Comparison of ENCODE assay signal across 18 cellular contexts in genomic region chrX:10395179-10395578, GRCh38.
DNase-seq lines count a peak whose midpoint lies in the region; ATAC-seq, FAIRE-seq and TF ChIP-seq lines count a peak whose summit lies in the region.
"Had no signal": no experiment of that assay in that cellular context is flagged by ENCODE, and none has a peak within 500 bp of the region (broad histone marks: within the 10 kb centered on the region; RNA-seq: fewer than 3 reads in every experiment).

No MANE protein-coding gene starts in this region.

- no peaks in the 10 kb centered on the region for H3K36me3 ChIP-seq in H1 (ENCODE audit: control insufficient read depth in 2 of 4, insufficient read depth in 4 of 4, low read length in 3 of 4)
- H3K36me3 ChIP-seq in tibial artery, result no peaks in the 10 kb centered on the region
- no peaks in the 10 kb centered on the region for H3K36me3 ChIP-seq in gastroesophageal sphincter
- H3K36me3 ChIP-seq: SJSA1 had no signal

- no peak overlapping the region for H2AK5ac ChIP-seq in H1 (ENCODE audit: low read depth, low read length)

- H3K4me3 ChIP-seq in H1 (ENCODE audit: extremely low read depth in 1 of 4, insufficient read depth in 2 of 4, low read depth in 3 of 4, low read length in 4 of 4) (no peak overlapping the region), tibial artery (no peak overlapping the region), gastroesophageal sphincter (no peak overlapping the region)
- H3K4me3 ChIP-seq: GM23338, SJSA1 had no signal

- H2AFZ ChIP-seq in H1 (ENCODE audit: low read length), result no peak overlapping the region
- H2AFZ ChIP-seq: GM23338 had no signal

- TF ChIP-seq POLR2A in H1 (IDR thresholded peaks at IDR 0.05; ENCODE audit: control extremely low read depth in 1 of 2, low read depth in 2 of 2, low read length in 2 of 2), result no peak
- TF ChIP-seq POLR2A in gastroesophageal sphincter (IDR thresholded peaks at IDR 0.05), result no peak

- no peak overlapping the region for H3K23ac ChIP-seq in H1 (ENCODE audit: insufficient read length)

- intact Hi-C loops in tibial artery (cut with DNase I; ENCODE audit: low total_unique reads), result no loop called here

- H3K4ac ChIP-seq in H1 (replicated peaks; ENCODE audit: insufficient read length, low read depth, low read length), result no peak overlapping the region

- 91% methylated on average over 3 of the region's 3 CpGs; no CpG with 5 or more reads in 1 of the 2 experiments for WGBS in H1 (ENCODE audit: extremely low coverage in 1 of 2, insufficient coverage in 1 of 2, insufficient read length in 1 of 2, insufficient replicate concordance in 2 of 2, low coverage in 1 of 2, low lambda C conversion rate in 2 of 2, missing lambda C conversion rate in 1 of 2), 2 experiments
- 50 to 61% methylated on average over 2 to 3 of the region's 3 CpGs for WGBS in gastroesophageal sphincter (ENCODE audit: low coverage in 1 of 2), 2 donors

- no peaks in the 10 kb centered on the region for H3K79me2 ChIP-seq in H1 (ENCODE audit: control insufficient read depth in 1 of 2, insufficient read depth in 2 of 2, low read length in 2 of 2)

- no peak overlapping the region for H2BK15ac ChIP-seq in H1 (ENCODE audit: low read length)

- H3K79me1 ChIP-seq in H1 (ENCODE audit: low read depth, low read length), result no peaks in the 10 kb centered on the region

- no peak overlapping the region for H3K4me2 ChIP-seq in H1 (ENCODE audit: insufficient read depth in 1 of 2, low read depth in 2 of 2, low read length in 2 of 2)
- H3K4me2 ChIP-seq: GM23338 had no signal

- H2BK120ac ChIP-seq in H1 (replicated peaks; ENCODE audit: low read depth, low read length), result no peak overlapping the region

- H3K14ac ChIP-seq in H1 (ENCODE audit: insufficient read length), result no peak overlapping the region

- H4K5ac ChIP-seq in H1 (ENCODE audit: insufficient read length, low read depth, low read length), result no peak overlapping the region

- H4K91ac ChIP-seq in H1 (replicated peaks; ENCODE audit: insufficient read length, low read length), result no peak overlapping the region

- H3K9me3 ChIP-seq in H1 (ENCODE audit: insufficient read depth in 2 of 2, low read depth in 1 of 2, low read length in 1 of 2), result no peaks in the 10 kb centered on the region
- no peaks in the 10 kb centered on the region for H3K9me3 ChIP-seq in tibial artery
- no peaks in the 10 kb centered on the region for H3K9me3 ChIP-seq in gastroesophageal sphincter
- H3K9me3 ChIP-seq: Caco-2, SJSA1 had no signal

- no peak overlapping the region for H3K9ac ChIP-seq in H1 (replicated peaks in 1 of 4; ENCODE audit: extremely low read depth in 1 of 4, low read depth in 3 of 4, low read length in 3 of 4)

- POLR2A ChIA-PET in H1 (lab: Charles Lee; ENCODE audit: partially characterized antibody), result no interaction called here

- no peak overlapping the region for H2BK20ac ChIP-seq in H1 (ENCODE audit: low read length)

- no peak overlapping the region for H4K8ac ChIP-seq in H1 (ENCODE audit: extremely low read depth, insufficient read depth, low read length)

- no peak overlapping the region for H3K18ac ChIP-seq in H1 (ENCODE audit: extremely low read depth, low read length)

- FAIRE-seq in H1 (lab: Jason Lieb, UNC), result peak; percentile 65
- FAIRE-seq: A204.1 had no signal

- H3K27me3 ChIP-seq in H1 (replicated peaks in 1 of 4; ENCODE audit: control insufficient read depth in 3 of 4, extremely low read depth in 1 of 4, insufficient read depth in 3 of 4, low read length in 3 of 4) (no peaks in the 10 kb centered on the region), tibial artery (no peaks in the 10 kb centered on the region), gastroesophageal sphincter (no peaks in the 10 kb centered on the region)
- H3K27me3 ChIP-seq: SJSA1 had no signal

- no peak overlapping the region for H3K56ac ChIP-seq in H1 (replicated peaks; ENCODE audit: insufficient read length, low read depth, low read length)

- H3K4me1 ChIP-seq in H1 (replicated peaks in 1 of 4; ENCODE audit: control insufficient read depth in 3 of 4, insufficient read depth in 4 of 4, low read length in 3 of 4), result peaks cover 0 to 5% (median 0%) of the 10 kb centered on the region in 4 experiments; a peak in 1 of 7 replicates
- H3K4me1 ChIP-seq in tibial artery, result no peaks in the 10 kb centered on the region
- H3K4me1 ChIP-seq in gastroesophageal sphincter, result no peaks in the 10 kb centered on the region
- H3K4me1 ChIP-seq: Caco-2 had no signal

- no peaks in the 10 kb centered on the region for H3K23me2 ChIP-seq in H1 (ENCODE audit: low read depth, low read length)

- TF ChIP-seq EP300 in H1 (IDR thresholded peaks at IDR 0.05; ENCODE audit: borderline replicate concordance in 1 of 2, low read depth in 2 of 2, low read length in 2 of 2) (no peak), gastroesophageal sphincter (IDR thresholded peaks at IDR 0.05) (no peak)

- H3K27ac ChIP-seq in H1 (ENCODE audit: low read depth, low read length) (no peak overlapping the region), tibial artery (no peak overlapping the region), gastroesophageal sphincter (no peak overlapping the region)
- H3K27ac ChIP-seq: SJSA1 had no signal

- no peak overlapping the region for H2BK5ac ChIP-seq in H1 (ENCODE audit: low read depth, low read length)

- TF ChIP-seq RAD21 in H1 (IDR thresholded peaks at IDR 0.05 in 1 of 2, conservative IDR thresholded peaks at IDR 0.05 in 1 of 2; ENCODE audit: low read depth in 2 of 2, low read length in 2 of 2), result no peak

- TF ChIP-seq CTCF in H1 (IDR thresholded peaks at IDR 0.05; ENCODE audit: control extremely low read depth in 1 of 3, insufficient read depth in 1 of 3, low read depth in 1 of 3, low read length in 3 of 3), result no peak
- no peak for TF ChIP-seq CTCF in tibial artery (IDR thresholded peaks at IDR 0.05)
- no peak for TF ChIP-seq CTCF in gastroesophageal sphincter (IDR thresholded peaks at IDR 0.05)

- CTCF ChIA-PET in H1 (lab: Charles Lee; ENCODE audit: partially characterized antibody), result no interaction called here

- H2BK12ac ChIP-seq in H1 (ENCODE audit: low read depth, low read length), result no peak overlapping the region

- no peaks in the 10 kb centered on the region for H4K20me1 ChIP-seq in H1 (replicated peaks in 1 of 2; ENCODE audit: control insufficient read depth in 1 of 2, insufficient read depth in 2 of 2, low read length in 2 of 2)

- ATAC-seq in HG02763 (IDR thresholded peaks at IDR 0.05; ENCODE audit: unreplicated experiment) (no peak), gastroesophageal sphincter (no peak)
- ATAC-seq: GM23338, PC-3, T-cell had no signal

- peak; percentile 8 for DNase-seq in A172 (ENCODE audit: low spot score)
- DNase-seq in EH (ENCODE audit: low read depth), result peak; percentile 48
- DNase-seq in MV-4-11 (lab: John Stamatoyannopoulos, UW), result peak; percentile 36
- no peak for DNase-seq in H1 (ENCODE audit: low read depth in 1 of 2, low spot score in 2 of 2)
- no peak for DNase-seq in tibial artery
- no peak for DNase-seq in NCI-H510A (lab: John Stamatoyannopoulos, UW)
- DNase-seq: Caco-2, NCI-H1417, NCI-H187 treated with DMSO at 0.1 percent for 48 hours, NCI-H345, NCI-H526 treated with DMSO at 0.1 percent for 48 hours, PC-3, T-cell had no signal

TF ChIP-seq in H1, 55 proteins besides CTCF, POLR2A, EP300 and RAD21:
- no peak for TF ChIP-seq YY1 (IDR thresholded peaks at IDR 0.05; ENCODE audit: low read depth, low read length)
- no peak for TF ChIP-seq ATF3 (IDR thresholded peaks at IDR 0.05; ENCODE audit: insufficient read depth, low read depth, low read length)
- no peak for TF ChIP-seq FOSL1 (IDR thresholded peaks at IDR 0.05; ENCODE audit: insufficient read depth, low read depth, low read length)
- TF ChIP-seq EGR1 (IDR thresholded peaks at IDR 0.05; ENCODE audit: borderline replicate concordance, low read depth, low read length), result no peak
- no peak for TF ChIP-seq POLR2AphosphoS5 (IDR thresholded peaks at IDR 0.05; ENCODE audit: low read depth, low read length)
- TF ChIP-seq SP4 (IDR thresholded peaks at IDR 0.05; ENCODE audit: low read length), result no peak
- TF ChIP-seq BACH1 (IDR thresholded peaks at IDR 0.05; ENCODE audit: low read length), result no peak
- TF ChIP-seq USF2 (IDR thresholded peaks at IDR 0.05; ENCODE audit: low read length), result no peak
- no peak for TF ChIP-seq JUND (IDR thresholded peaks at IDR 0.05; ENCODE audit: low read length)
- TF ChIP-seq RNF2 (IDR thresholded peaks at IDR 0.05; ENCODE audit: borderline replicate concordance, low read depth, low read length, missing control alignments, poor library complexity, severe bottlenecking), result no peak
- no peak for TF ChIP-seq TAF1 (IDR thresholded peaks at IDR 0.05; ENCODE audit: low read depth, low read length)
- TF ChIP-seq RBBP5 (IDR thresholded peaks at IDR 0.05; ENCODE audit: borderline replicate concordance, low read depth, low read length), result no peak
- no peak for TF ChIP-seq SP2 (IDR thresholded peaks at IDR 0.05; ENCODE audit: low read length)
- no peak for TF ChIP-seq HDAC6 (IDR thresholded peaks at IDR 0.05; ENCODE audit: low read depth, low read length)
- TF ChIP-seq ZNF274 (IDR thresholded peaks at IDR 0.05; ENCODE audit: borderline replicate concordance, extremely low read depth, low read length), result no peak
- TF ChIP-seq EZH2 (IDR thresholded peaks at IDR 0.05; ENCODE audit: low read depth, low read length, severe bottlenecking), result no peak
TF ChIP-seq in H1: peak in this region for 0.

Comparison
In these comparisons a context has a peak if more than half of its experiments do, and no peak if none do; other contexts are left out.
1. DNase-seq: peak in A172 (single experiment), EH (single experiment) and MV-4-11 (single experiment); none in H1 (0 of 2), tibial artery (0 of 2) and NCI-H510A (single experiment).